ENCODE assay signal across 24 cellular contexts in the genomic region with DNA sequence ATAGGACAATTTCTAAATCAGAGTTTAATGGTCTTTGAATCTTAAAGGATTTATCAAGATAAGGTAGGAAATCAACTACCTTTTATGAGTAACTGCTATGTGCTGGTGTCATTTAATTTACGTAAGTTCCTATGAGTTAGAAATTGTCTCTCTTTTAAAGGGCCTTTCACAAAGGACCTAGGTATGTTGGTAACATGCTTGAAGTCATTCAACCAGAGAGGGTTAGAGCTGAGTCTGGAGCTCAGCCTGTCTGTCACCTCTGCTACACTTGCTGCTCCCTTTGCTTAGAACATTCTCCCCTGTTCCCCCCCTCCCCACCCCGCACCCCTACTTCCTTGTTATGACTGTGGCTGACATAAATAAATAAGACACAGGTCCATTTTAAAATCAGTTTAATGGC.
"Had no signal": no experiment of that assay in that cellular context is flagged by ENCODE, and none has a peak within 500 bp of the region (broad histone marks: within the 10 kb centered on the region; RNA-seq: fewer than 3 reads in every experiment).

No MANE protein-coding gene starts in this region.

- H3K4me1 ChIP-seq: gastroesophageal sphincter, heart right ventricle, testis had no signal

- H3K36me3 ChIP-seq: esophagus muscularis mucosa, gastroesophageal sphincter, heart right ventricle, pancreas, stomach, upper lobe of left lung had no signal

- H3K9me3 ChIP-seq: esophagus muscularis mucosa, gastroesophageal sphincter, heart right ventricle, pancreas, stomach, testis, upper lobe of left lung had no signal

- H3K9me3 Mint-ChIP-seq: activated CD4-positive, alpha-beta T cell treated with anti-CD3 and anti-CD28 coated beads, Interleukin-2, amount 10 ng/mL, durations not matched to agents 24 days and 14 days; activated CD8-positive, alpha-beta T cell treated with anti-CD3 and anti-CD28 coated beads for 36 hours; activated T-helper 2 cell treated with anti-CD3 and anti-CD28 coated beads, Interferon-gamma antibody, Interleukin-2, Interleukin-4, amounts not matched to agents 10 μg/mL and 5 μg/mL and 100 μg/mL, durations not matched to agents 14 hours and 24 hours and 36 hours; dendritic cell treated with granulocyte-macrophage colony-stimulating factor and Interleukin-4, amounts not matched to agents 40 ng/mL and 50 ng/mL, for 4 days; memory B cell; stimulated activated effector memory CD8-positive, alpha-beta T cell treated with anti-CD3 and anti-CD28 coated beads, Interleukin-12 subunit alpha, Interleukin-12 subunit beta, amount 100 ng/mL, for 72 hours had no signal

- H3K4me3 ChIP-seq: esophagus muscularis mucosa, gastroesophageal sphincter, heart right ventricle, pancreas, stomach, upper lobe of left lung had no signal

- H3K27ac Mint-ChIP-seq: activated CD4-positive, alpha-beta T cell treated with anti-CD3 and anti-CD28 coated beads, Interleukin-2, amount 10 ng/mL, durations not matched to agents 24 days and 14 days; activated CD8-positive, alpha-beta T cell treated with anti-CD3 and anti-CD28 coated beads for 36 hours; activated T-helper 2 cell treated with anti-CD3 and anti-CD28 coated beads, Interferon-gamma antibody, Interleukin-2, Interleukin-4, amounts not matched to agents 10 μg/mL and 5 μg/mL and 100 μg/mL, durations not matched to agents 14 hours and 24 hours and 36 hours; dendritic cell treated with granulocyte-macrophage colony-stimulating factor and Interleukin-4, amounts not matched to agents 40 ng/mL and 50 ng/mL, for 4 days; memory B cell; naive thymus-derived CD4-positive, alpha-beta T cell had no signal

- H3K4me3 Mint-ChIP-seq: activated CD4-positive, alpha-beta T cell treated with anti-CD3 and anti-CD28 coated beads, Interleukin-2, amount 10 ng/mL, durations not matched to agents 24 days and 14 days; activated CD8-positive, alpha-beta T cell treated with anti-CD3 and anti-CD28 coated beads for 36 hours; dendritic cell treated with granulocyte-macrophage colony-stimulating factor and Interleukin-4, amounts not matched to agents 40 ng/mL and 50 ng/mL, for 4 days; memory B cell; naive thymus-derived CD4-positive, alpha-beta T cell; stimulated activated effector memory CD8-positive, alpha-beta T cell treated with anti-CD3 and anti-CD28 coated beads, Interleukin-12 subunit alpha, Interleukin-12 subunit beta, amount 100 ng/mL, for 72 hours had no signal

- H3K27me3 ChIP-seq: esophagus muscularis mucosa, gastroesophageal sphincter, heart right ventricle, pancreas, stomach, testis, upper lobe of left lung had no signal

- H3K27me3 Mint-ChIP-seq: activated CD4-positive, alpha-beta T cell treated with anti-CD3 and anti-CD28 coated beads, Interleukin-2, amount 10 ng/mL, durations not matched to agents 24 days and 14 days; activated CD8-positive, alpha-beta T cell treated with anti-CD3 and anti-CD28 coated beads for 36 hours; dendritic cell treated with granulocyte-macrophage colony-stimulating factor and Interleukin-4, amounts not matched to agents 40 ng/mL and 50 ng/mL, for 4 days had no signal

- DNase-seq: activated CD4-positive, alpha-beta T cell treated with anti-CD3 and anti-CD28 coated beads, Interleukin-2, amount 10 ng/mL, durations not matched to agents 24 days and 14 days; activated CD8-positive, alpha-beta T cell treated with anti-CD3 and anti-CD28 coated beads for 36 hours; activated naive CD4-positive, alpha-beta T cell treated with anti-CD3 and anti-CD28 coated beads, Interleukin-2, amount 50 U/mL, for 16 hours; activated T-cell treated with anti-CD3 and anti-CD28 coated beads, Interleukin-2, amount 50 U/mL, for 1 hour; aorta; cerebellar nuclear complex; effector CD8-positive, alpha-beta T cell; heart right ventricle; left ventricle myocardium superior; naive thymus-derived CD4-positive, alpha-beta T cell; stimulated activated CD4-positive, alpha-beta T cell treated with anti-CD3 and anti-CD28 coated beads, Interleukin-4, amount 100 ng/mL, for 24 hours; stomach; T1000; testis had no signal

- FAIRE-seq: endothelial cell of umbilical vein, pancreas had no signal

- ATAC-seq: activated CD8-positive, alpha-beta T cell treated with anti-CD3 and anti-CD28 coated beads for 36 hours; gastroesophageal sphincter; heart right ventricle; left ventricle myocardium superior; naive thymus-derived CD4-positive, alpha-beta T cell; sciatic nerve; stimulated activated effector memory CD8-positive, alpha-beta T cell treated with anti-CD3 and anti-CD28 coated beads, Interleukin-12 subunit alpha, Interleukin-12 subunit beta, amount 100 ng/mL, for 72 hours had no signal

- H3K36me3 Mint-ChIP-seq: memory B cell; naive thymus-derived CD4-positive, alpha-beta T cell; stimulated activated effector memory CD8-positive, alpha-beta T cell treated with anti-CD3 and anti-CD28 coated beads, Interleukin-12 subunit alpha, Interleukin-12 subunit beta, amount 100 ng/mL, for 72 hours had no signal

- H3K4me1 Mint-ChIP-seq: activated CD4-positive, alpha-beta T cell treated with anti-CD3 and anti-CD28 coated beads, Interleukin-2, amount 10 ng/mL, durations not matched to agents 24 days and 14 days; naive thymus-derived CD4-positive, alpha-beta T cell; stimulated activated effector memory CD8-positive, alpha-beta T cell treated with anti-CD3 and anti-CD28 coated beads, Interleukin-12 subunit alpha, Interleukin-12 subunit beta, amount 100 ng/mL, for 72 hours had no signal

- H3K27ac ChIP-seq: esophagus muscularis mucosa, gastroesophageal sphincter, heart right ventricle, stomach, testis, upper lobe of left lung had no signal
